In the genomic region with DNA sequence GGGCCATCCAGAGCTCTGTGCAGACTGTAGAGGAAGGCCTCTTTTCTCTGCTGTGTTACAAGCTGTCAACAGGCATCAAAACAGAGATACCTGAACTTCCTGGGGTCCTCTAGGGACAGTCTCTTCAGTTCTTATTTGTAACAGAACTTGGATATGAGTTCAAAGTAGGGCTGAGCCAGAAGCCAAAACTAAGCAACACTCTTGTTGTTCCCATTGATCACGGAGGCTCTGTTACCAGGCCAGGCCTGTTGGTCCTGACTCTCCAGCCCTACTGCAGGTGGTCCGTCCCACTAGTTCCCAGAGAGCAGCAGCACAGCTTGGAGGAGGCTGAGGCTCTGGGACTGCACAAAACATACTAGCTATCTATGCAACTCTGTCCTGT, we compare ENCODE assay signal across 33 cellular contexts. TPM values are rescaled to one million over a fixed set of nuclear protein-coding genes. Genes with fewer than 3 reads are reported as not detected.
"Had no signal": no experiment of that assay in that cellular context is flagged by ENCODE, and none has a peak within 500 bp of the region (broad histone marks: within the 10 kb centered on the region; RNA-seq: fewer than 3 reads in every experiment).

No MANE protein-coding gene starts in this region.

- H3K27me3 ChIP-seq: left lung, neutrophil, ovary, sigmoid colon, upper lobe of left lung, vagina had no signal

- FAIRE-seq: endothelial cell of umbilical vein, small intestine had no signal

- ATAC-seq: activated T-helper 17 cell treated with anti-CD3 and anti-CD28 coated beads, Interleukin-2, amount 50 U/mL, for 72 hours; left lung; stimulated activated effector memory CD8-positive, alpha-beta T cell treated with anti-CD3 and anti-CD28 coated beads, Interleukin-12 subunit alpha, Interleukin-12 subunit beta, amount 100 ng/mL, for 72 hours had no signal

- H3K27ac ChIP-seq: left lung, neutrophil, ovary, sigmoid colon, upper lobe of left lung, vagina had no signal

- H3K36me3 ChIP-seq: left lung, neutrophil, ovary, sigmoid colon, thoracic aorta, upper lobe of left lung, vagina had no signal

- H3K4me1 ChIP-seq: left lung, sigmoid colon, upper lobe of left lung, vagina had no signal

- H3K4me3 ChIP-seq: left lung, mucosa of descending colon, ovary, sigmoid colon, thoracic aorta, upper lobe of left lung, vagina had no signal

- DNase-seq: activated CD4-positive, alpha-beta memory T cell treated with anti-CD3 and anti-CD28 coated beads, Interleukin-2, amount 10 ng/mL, durations not matched to agents 7 days and 5 days; activated CD4-positive, alpha-beta T cell treated with anti-CD3 and anti-CD28 coated beads, Interleukin-2, amount 10 ng/mL, durations not matched to agents 7 days and 5 days; activated CD4-positive, CD25-positive, alpha-beta regulatory T cell treated with anti-CD3 and anti-CD28 coated beads, Interleukin-2, amount 50 U/mL, for 72 hours; activated CD8-positive, alpha-beta memory T cell treated with anti-CD3 and anti-CD28 coated beads, Interleukin-2, amount 50 U/mL, for 48 hours; activated gamma-delta T cell treated with Interleukin-2 at 50 U/mL for 16 hours; activated naive CD4-positive, alpha-beta T cell treated with anti-CD3 and anti-CD28 coated beads, Interleukin-2, amount 50 U/mL, for 16 hours; activated T-cell treated with anti-CD3 and anti-CD28 coated beads, Interleukin-2, amount 50 U/mL, for 24 hours; amniotic stem cell; caudate nucleus; foreskin fibroblast; hypothalamus; kidney glomerular epithelial cell; left lung; ovary; sigmoid colon; stimulated activated CD4-positive, alpha-beta T cell treated with anti-CD3 and anti-CD28 coated beads, Interleukin-4, amount 100 ng/mL, for 24 hours; T-helper 2 cell had no signal

- H3K9me3 ChIP-seq: left lung, mucosa of descending colon, neutrophil, ovary, sigmoid colon, thoracic aorta, upper lobe of left lung, vagina had no signal

RNA-seq across cellular contexts. Expression of gene AHSG, which starts 13.1 kb away (rescaled TPM):
- total RNA-seq: activated CD4-positive, alpha-beta memory T cell treated with anti-CD3 and anti-CD28 coated beads, Interleukin-2, amount 10 ng/mL, durations not matched to agents 7 days and 5 days; activated CD4-positive, alpha-beta T cell treated with anti-CD3 and anti-CD28 coated beads, Interleukin-2, amount 10 ng/mL, durations not matched to agents 7 days and 5 days; activated T-helper 17 cell treated with anti-CD3 and anti-CD28 coated beads, Interleukin-2, amount 50 U/mL, for 72 hours; chondrocyte; endothelial cell of umbilical vein; left lung; lung microvascular endothelial cell; mesenteric fat pad; mucosa of descending colon; myocyte; renal cortical epithelial cell; sigmoid colon; subcutaneous adipose tissue; thoracic aorta; vagina had no signal
- polyA plus RNA-seq: endothelial cell of umbilical vein, ovary had no signal

RNA-seq across cellular contexts. Expression of gene FETUB, which starts 40.4 kb away (rescaled TPM):
- total RNA-seq: activated CD4-positive, alpha-beta memory T cell treated with anti-CD3 and anti-CD28 coated beads, Interleukin-2, amount 10 ng/mL, durations not matched to agents 7 days and 5 days; activated CD4-positive, alpha-beta T cell treated with anti-CD3 and anti-CD28 coated beads, Interleukin-2, amount 10 ng/mL, durations not matched to agents 7 days and 5 days; activated T-helper 17 cell treated with anti-CD3 and anti-CD28 coated beads, Interleukin-2, amount 50 U/mL, for 72 hours; chondrocyte; endothelial cell of umbilical vein; left lung; lung microvascular endothelial cell; mesenteric fat pad; mucosa of descending colon; myocyte; ovary; progenitor cell of endocrine pancreas; renal cortical epithelial cell; sigmoid colon; subcutaneous adipose tissue; thoracic aorta; upper lobe of left lung had no signal
- polyA plus RNA-seq: endothelial cell of umbilical vein, ovary, small intestine had no signal

RNA-seq across cellular contexts. Expression of gene CRYGS, which starts 55.6 kb away (rescaled TPM):
- total RNA-seq: vagina had no signal
